ENCODE assay signal across 7 cellular contexts in the genomic region with DNA sequence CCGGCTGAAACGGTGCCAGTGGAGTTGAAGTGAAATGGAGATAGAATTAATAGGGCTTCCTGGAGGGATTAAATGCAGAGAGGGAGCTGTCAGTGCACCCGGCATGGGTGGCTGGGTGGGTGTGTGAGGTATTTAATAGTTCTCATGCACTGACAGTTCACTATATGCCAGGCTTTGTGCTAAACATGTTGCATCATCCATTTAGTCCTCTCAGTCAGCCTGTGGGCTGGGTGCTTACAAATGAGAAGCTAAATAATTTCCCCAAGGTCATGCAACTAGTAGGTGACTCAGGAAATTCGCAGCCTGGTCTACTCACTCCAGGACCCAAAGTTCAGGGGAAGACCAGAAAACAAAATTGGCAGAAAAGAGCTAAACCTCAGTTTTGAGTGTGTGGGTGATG.
A peak's percentile ranks its signal among the peaks of the same experiment; 100 is the strongest.
DNase-seq lines count a peak whose midpoint lies in the region; ATAC-seq lines count a peak whose summit lies in the region.

No MANE protein-coding gene starts in this region.

- DNase-seq in activated naive CD8-positive, alpha-beta T cell treated with anti-CD3 and anti-CD28 coated beads, Interleukin-2, amount 10 ng/mL, durations not matched to agents 7 days and 5 days = no peak
- peak; percentile 7 to 31 (median 10) for DNase-seq in stimulated activated CD4-positive, alpha-beta T cell treated with anti-CD3 and anti-CD28 coated beads, Interleukin-1b, Interleukin-23, amount 100 ng/mL, for 24 hours (ENCODE audit: low read depth in 4 of 4, low spot score in 1 of 4)
- DNase-seq in AML-193 (lab: John Stamatoyannopoulos, UW) (no peak), Right ventricle myocardium inferior (ENCODE audit: missing footprints) (no peak), cerebellum (ENCODE audit: low spot score) (no peak)

- H3K9me3 ChIP-seq in KOPT-K1 (ENCODE audit: insufficient read depth, low read length, poor library complexity, severe bottlenecking) = peaks cover 5% of the 10 kb centered on the region

- intact Hi-C loops in Right ventricle myocardium inferior (cut with DNase I) = no loop called here

- H3K36me3 ChIP-seq in KOPT-K1 (ENCODE audit: insufficient read depth, low read length) = no peaks in the 10 kb centered on the region

- peak overlapping the region; percentile 80 for H3K27ac Mint-ChIP-seq in activated naive CD8-positive, alpha-beta T cell treated with anti-CD3 and anti-CD28 coated beads, Interleukin-2, amount 10 ng/mL, durations not matched to agents 7 days and 5 days

- ATAC-seq in GM18907 (IDR thresholded peaks at IDR 0.05; ENCODE audit: unreplicated experiment) = peak; percentile 79
- ATAC-seq in activated naive CD8-positive, alpha-beta T cell treated with anti-CD3 and anti-CD28 coated beads, Interleukin-2, amount 10 ng/mL, durations not matched to agents 7 days and 5 days (ENCODE audit: low read depth) = peak; percentile 63
- no peak for ATAC-seq in Right ventricle myocardium inferior

- peak overlapping the region; percentile 69 for H3K4me3 Mint-ChIP-seq in activated naive CD8-positive, alpha-beta T cell treated with anti-CD3 and anti-CD28 coated beads, Interleukin-2, amount 10 ng/mL, durations not matched to agents 7 days and 5 days

- POLR2A ChIA-PET in activated naive CD8-positive, alpha-beta T cell treated with anti-CD3 and anti-CD28 coated beads, Interleukin-2, amount 10 ng/mL, durations not matched to agents 7 days and 5 days (lab: Charles Lee) = no interaction called here

- peaks cover 19% of the 10 kb centered on the region for H3K27me3 Mint-ChIP-seq in activated naive CD8-positive, alpha-beta T cell treated with anti-CD3 and anti-CD28 coated beads, Interleukin-2, amount 10 ng/mL, durations not matched to agents 7 days and 5 days

- H3K9me3 Mint-ChIP-seq in activated naive CD8-positive, alpha-beta T cell treated with anti-CD3 and anti-CD28 coated beads, Interleukin-2, amount 10 ng/mL, durations not matched to agents 7 days and 5 days = no peaks in the 10 kb centered on the region

- peak overlapping the region; percentile 77 for H3K27ac ChIP-seq in KOPT-K1 (ENCODE audit: low read depth, low read length, poor library complexity, severe bottlenecking)

- peaks cover 2% of the 10 kb centered on the region for H3K36me3 Mint-ChIP-seq in activated naive CD8-positive, alpha-beta T cell treated with anti-CD3 and anti-CD28 coated beads, Interleukin-2, amount 10 ng/mL, durations not matched to agents 7 days and 5 days

- peaks cover 22% of the 10 kb centered on the region for H3K4me1 Mint-ChIP-seq in activated naive CD8-positive, alpha-beta T cell treated with anti-CD3 and anti-CD28 coated beads, Interleukin-2, amount 10 ng/mL, durations not matched to agents 7 days and 5 days

Comparison
In these comparisons a context has a peak if more than half of its experiments do, and no peak if none do; other contexts are left out.
1. DNase-seq: peak in stimulated activated CD4-positive, alpha-beta T cell treated with anti-CD3 and anti-CD28 coated beads, Interleukin-1b, Interleukin-23, amount 100 ng/mL, for 24 hours (4 of 4); none in activated naive CD8-positive, alpha-beta T cell treated with anti-CD3 and anti-CD28 coated beads, Interleukin-2, amount 10 ng/mL, durations not matched to agents 7 days and 5 days (single experiment), AML-193 (0 of 2), Right ventricle myocardium inferior (single experiment) and cerebellum (single experiment).